Comparison of ENCODE assay signal across 25 cellular contexts in genomic region chr11:126791991-126792390, GRCh38.
"Had no signal": no experiment of that assay in that cellular context is flagged by ENCODE, and none has a peak within 500 bp of the region (broad histone marks: within the 10 kb centered on the region; RNA-seq: fewer than 3 reads in every experiment).

No MANE protein-coding gene starts in this region.

- DNase-seq: activated CD4-positive, alpha-beta memory T cell treated with anti-CD3 and anti-CD28 coated beads, Interleukin-2, amount 10 ng/mL, durations not matched to agents 7 days and 5 days; activated CD4-positive, alpha-beta T cell treated with anti-CD3 and anti-CD28 coated beads, Interleukin-2, amount 50 U/mL, for 1 hour; activated CD4-positive, CD25-positive, alpha-beta regulatory T cell; activated CD8-positive, alpha-beta memory T cell treated with anti-CD3 and anti-CD28 coated beads, Interleukin-2, amount 50 U/mL, for 4 hours; activated gamma-delta T cell treated with Interleukin-2 at 50 U/mL for 16 hours; activated naive CD4-positive, alpha-beta T cell treated with anti-CD3 and anti-CD28 coated beads, Interleukin-2, amount 10 ng/mL, durations not matched to agents 7 days and 5 days; activated naive CD8-positive, alpha-beta T cell treated with anti-CD3 and anti-CD28 coated beads for 36 hours; activated T-cell treated with anti-CD3 and anti-CD28 coated beads, Interleukin-2, amount 50 U/mL, for 72 hours; cerebellar nuclear complex; colonic mucosa; MM.1S; NCI-H1105 treated with DMSO at 0.1 percent for 48 hours; NCI-H1436 treated with DMSO at 0.1 percent for 48 hours; NCI-H187 treated with DMSO at 0.1 percent for 48 hours; NCI-H2081 treated with DMSO at 0.1 percent for 48 hours; NCI-H446; NCI-H524; PC-3; SIG-M5; T-cell; T-helper 2 cell; T1000 had no signal

- H3K4me3 Mint-ChIP-seq: activated CD4-positive, alpha-beta memory T cell treated with anti-CD3 and anti-CD28 coated beads, Interleukin-2, amount 10 ng/mL, durations not matched to agents 7 days and 5 days; activated naive CD4-positive, alpha-beta T cell treated with anti-CD3 and anti-CD28 coated beads, Interleukin-2, amount 10 ng/mL, durations not matched to agents 7 days and 5 days; activated naive CD8-positive, alpha-beta T cell treated with anti-CD3 and anti-CD28 coated beads for 36 hours; activated T-cell treated with anti-CD3 and anti-CD28 coated beads, Interleukin-2, amount 50 U/mL, for 72 hours; T-cell had no signal

- H3K4me1 ChIP-seq: colonic mucosa had no signal

- H3K9me3 Mint-ChIP-seq: activated CD4-positive, alpha-beta memory T cell treated with anti-CD3 and anti-CD28 coated beads, Interleukin-2, amount 10 ng/mL, durations not matched to agents 7 days and 5 days; activated naive CD4-positive, alpha-beta T cell treated with anti-CD3 and anti-CD28 coated beads, Interleukin-2, amount 10 ng/mL, durations not matched to agents 7 days and 5 days; activated naive CD8-positive, alpha-beta T cell treated with anti-CD3 and anti-CD28 coated beads for 36 hours; activated T-helper 2 cell treated with anti-CD3 and anti-CD28 coated beads, Interferon-gamma antibody, Interleukin-2, Interleukin-4, amounts not matched to agents 10 μg/mL and 5 μg/mL and 100 μg/mL, durations not matched to agents 14 hours and 24 hours and 36 hours had no signal

- H3K27me3 Mint-ChIP-seq: activated CD4-positive, alpha-beta memory T cell treated with anti-CD3 and anti-CD28 coated beads, Interleukin-2, amount 10 ng/mL, durations not matched to agents 7 days and 5 days had no signal

- H3K4me3 ChIP-seq: colonic mucosa had no signal

- H3K27ac ChIP-seq: colonic mucosa, VCaP had no signal

- H3K9me3 ChIP-seq: colonic mucosa had no signal

- H3K27me3 ChIP-seq: colonic mucosa had no signal

- H3K27ac Mint-ChIP-seq: activated CD4-positive, alpha-beta memory T cell treated with anti-CD3 and anti-CD28 coated beads, Interleukin-2, amount 10 ng/mL, durations not matched to agents 7 days and 5 days; activated naive CD4-positive, alpha-beta T cell treated with anti-CD3 and anti-CD28 coated beads, Interleukin-2, amount 10 ng/mL, durations not matched to agents 7 days and 5 days; activated naive CD8-positive, alpha-beta T cell treated with anti-CD3 and anti-CD28 coated beads for 36 hours; activated T-cell treated with anti-CD3 and anti-CD28 coated beads, Interleukin-2, amount 50 U/mL, for 72 hours; activated T-helper 2 cell treated with anti-CD3 and anti-CD28 coated beads, Interferon-gamma antibody, Interleukin-2, Interleukin-4, amounts not matched to agents 10 μg/mL and 5 μg/mL and 100 μg/mL, durations not matched to agents 14 hours and 24 hours and 36 hours; T-cell had no signal

- H3K4me1 Mint-ChIP-seq: activated CD4-positive, alpha-beta memory T cell treated with anti-CD3 and anti-CD28 coated beads, Interleukin-2, amount 10 ng/mL, durations not matched to agents 7 days and 5 days; activated naive CD4-positive, alpha-beta T cell treated with anti-CD3 and anti-CD28 coated beads, Interleukin-2, amount 10 ng/mL, durations not matched to agents 7 days and 5 days; activated naive CD8-positive, alpha-beta T cell treated with anti-CD3 and anti-CD28 coated beads for 36 hours; T-cell had no signal

- H3K36me3 Mint-ChIP-seq: activated naive CD4-positive, alpha-beta T cell treated with anti-CD3 and anti-CD28 coated beads, Interleukin-2, amount 10 ng/mL, durations not matched to agents 7 days and 5 days; activated naive CD8-positive, alpha-beta T cell treated with anti-CD3 and anti-CD28 coated beads for 36 hours; T-cell had no signal

- FAIRE-seq: TTC549 had no signal
